8 cellular contexts compared by ENCODE assay signal in genomic region chr3:158097571-158098553, GRCh38. TPM values are rescaled to one million over a fixed set of nuclear protein-coding genes. Genes with fewer than 3 reads are reported as not detected.
A peak's percentile ranks its signal among the peaks of the same experiment; 100 is the strongest.
DNase-seq lines count a peak whose midpoint lies in the region; ATAC-seq and TF ChIP-seq lines count a peak whose summit lies in the region.

No MANE protein-coding gene starts in this region.

- H3K27ac Mint-ChIP-seq in activated CD4-positive, alpha-beta memory T cell treated with anti-CD3 and anti-CD28 coated beads, Interleukin-2, amount 10 ng/mL, durations not matched to agents 7 days and 5 days, result peak overlapping the region; percentile 19
- H3K27ac Mint-ChIP-seq in endothelial cell (ENCODE audit: unreplicated experiment) (no peak overlapping the region), natural killer cell (peak overlapping the region; percentile 10 to 64)

- 15 to 39% methylated on average over 39 to 62 of the region's 68 CpGs for WGBS in tibial nerve, 2 donors

- POLR2A ChIA-PET in activated CD4-positive, alpha-beta memory T cell treated with anti-CD3 and anti-CD28 coated beads, Interleukin-2, amount 10 ng/mL, durations not matched to agents 7 days and 5 days (lab: Charles Lee), result interaction anchor here (5.0 kb wide), 1 partner anchor 11 kb away, joined by 27 read pairs; the partner anchor contains the start of gene RSRC1

- H3K4me1 ChIP-seq in tibial nerve, result peaks cover 0 to 29% (median 10%) of the 10 kb centered on the region in 4 donors

- peak; percentile 25 for DNase-seq in NCI-H2227 treated with DMSO at 0.1 percent for 48 hours (lab: John Stamatoyannopoulos, UW)
- DNase-seq in activated CD4-positive, alpha-beta memory T cell treated with anti-CD3 and anti-CD28 coated beads, Interleukin-2, amount 10 ng/mL, durations not matched to agents 7 days and 5 days, result peak; percentile 80
- DNase-seq in endothelial cell (ENCODE audit: low spot score), result peak; percentile 83
- DNase-seq in natural killer cell, result peak; percentile 68
- no peak for DNase-seq in tibial nerve (ENCODE audit: low spot score in 2 of 2)
- DNase-seq in NCI-H1436 (lab: John Stamatoyannopoulos, UW), result no peak

- TF ChIP-seq POLR2A in tibial nerve (IDR thresholded peaks at IDR 0.05), result no peak

- H3K4me3 ChIP-seq in tibial nerve, result peak overlapping the region; percentile 9 to 45 (median 35)

- peak in 1 of 2 donors; percentile 7 for TF ChIP-seq EP300 in tibial nerve (IDR thresholded peaks at IDR 0.05)

- no peaks in the 10 kb centered on the region for H3K9me3 ChIP-seq in tibial nerve

- peak; percentile 82 for ATAC-seq in GM18508 (IDR thresholded peaks at IDR 0.05; ENCODE audit: insufficient read depth, unreplicated experiment)
- ATAC-seq in HG02970 (IDR thresholded peaks at IDR 0.05; ENCODE audit: low FRiP score, unreplicated experiment), result peak; percentile 96
- peak; percentile 91 to 93 (median 93) for ATAC-seq in natural killer cell

- peaks cover 92% of the 10 kb centered on the region for H3K27me3 Mint-ChIP-seq in activated CD4-positive, alpha-beta memory T cell treated with anti-CD3 and anti-CD28 coated beads, Interleukin-2, amount 10 ng/mL, durations not matched to agents 7 days and 5 days
- H3K27me3 Mint-ChIP-seq in endothelial cell (ENCODE audit: unreplicated experiment), result peaks cover 17% of the 10 kb centered on the region
- peaks cover 69 to 88% of the 10 kb centered on the region in 2 donors for H3K27me3 Mint-ChIP-seq in natural killer cell (ENCODE audit: low read depth in 2 of 2)

- H3K36me3 Mint-ChIP-seq in activated CD4-positive, alpha-beta memory T cell treated with anti-CD3 and anti-CD28 coated beads, Interleukin-2, amount 10 ng/mL, durations not matched to agents 7 days and 5 days (ENCODE audit: low read depth), result peaks cover 12% of the 10 kb centered on the region
- H3K36me3 Mint-ChIP-seq in endothelial cell (ENCODE audit: low read depth, unreplicated experiment) (no peaks in the 10 kb centered on the region), natural killer cell (no peaks in the 10 kb centered on the region)

- H3K4me1 Mint-ChIP-seq in activated CD4-positive, alpha-beta memory T cell treated with anti-CD3 and anti-CD28 coated beads, Interleukin-2, amount 10 ng/mL, durations not matched to agents 7 days and 5 days, result peaks cover 21% of the 10 kb centered on the region
- H3K4me1 Mint-ChIP-seq in endothelial cell (ENCODE audit: unreplicated experiment), result peaks cover 9% of the 10 kb centered on the region
- H3K4me1 Mint-ChIP-seq in natural killer cell, result peaks cover 16 to 27% of the 10 kb centered on the region in 2 donors

- H3K36me3 ChIP-seq in tibial nerve, result no peaks in the 10 kb centered on the region

- H3K27ac ChIP-seq in tibial nerve, result peak overlapping the region in 1 of 4 donors; percentile 53

- peak overlapping the region; percentile 84 for H3K4me3 Mint-ChIP-seq in activated CD4-positive, alpha-beta memory T cell treated with anti-CD3 and anti-CD28 coated beads, Interleukin-2, amount 10 ng/mL, durations not matched to agents 7 days and 5 days
- H3K4me3 Mint-ChIP-seq in endothelial cell (ENCODE audit: unreplicated experiment) (peak overlapping the region; percentile 89), natural killer cell (peak overlapping the region; percentile 86)

- TF ChIP-seq CTCF in endothelial cell (IDR thresholded peaks at IDR 0.05; ENCODE audit: unreplicated experiment) (no peak), natural killer cell (IDR thresholded peaks at IDR 0.05) (no peak), tibial nerve (IDR thresholded peaks at IDR 0.05) (no peak)

- H3K9me3 Mint-ChIP-seq in activated CD4-positive, alpha-beta memory T cell treated with anti-CD3 and anti-CD28 coated beads, Interleukin-2, amount 10 ng/mL, durations not matched to agents 7 days and 5 days, result no peaks in the 10 kb centered on the region
- H3K9me3 Mint-ChIP-seq in endothelial cell (ENCODE audit: unreplicated experiment) (no peaks in the 10 kb centered on the region), natural killer cell (no peaks in the 10 kb centered on the region)

- intact Hi-C loops in natural killer cell (cut with micrococcal nuclease), result no loop called here

- CTCF ChIA-PET in activated CD4-positive, alpha-beta memory T cell treated with anti-CD3 and anti-CD28 coated beads, Interleukin-2, amount 10 ng/mL, durations not matched to agents 7 days and 5 days (lab: Charles Lee), result interaction anchor here (0.6 to 1.4 kb wide), 2 partner anchors 11 to 12 kb away, joined by 3 read pairs; partner anchors contain the start of gene RSRC1

- peaks cover 0 to 99% of the 10 kb centered on the region in 2 donors for H3K27me3 ChIP-seq in tibial nerve

RNA-seq across cellular contexts. Expression of gene SHOX2, which starts 8.4 kb away (rescaled TPM):
- total RNA-seq in activated CD4-positive, alpha-beta memory T cell treated with anti-CD3 and anti-CD28 coated beads, Interleukin-2, amount 10 ng/mL, durations not matched to agents 7 days and 5 days, result not detected
- 0.54 TPM for total RNA-seq in endothelial cell (ENCODE audit: unreplicated experiment)
- total RNA-seq in natural killer cell, result not detected
- total RNA-seq in tibial nerve, result 10 to 100 TPM; 15.0 to 43.3 (median 32.0) TPM

RNA-seq across cellular contexts. Expression of gene RSRC1, which starts 12.0 kb away (rescaled TPM):
- total RNA-seq in activated CD4-positive, alpha-beta memory T cell treated with anti-CD3 and anti-CD28 coated beads, Interleukin-2, amount 10 ng/mL, durations not matched to agents 7 days and 5 days, result 10 to 100 TPM; 37.4 to 38.8 TPM
- 24.7 TPM for total RNA-seq in endothelial cell (ENCODE audit: unreplicated experiment)
- total RNA-seq in natural killer cell, result 10 to 100 TPM; 37.3 to 41.1 (median 37.6) TPM
- total RNA-seq in tibial nerve, result 10 to 100 TPM; 58.2 to 70.5 (median 68.6) TPM

Comparison
In these comparisons a context has a peak if more than half of its experiments do, and no peak if none do; other contexts are left out.
1. DNase-seq: peak in NCI-H2227 treated with DMSO at 0.1 percent for 48 hours (single experiment), activated CD4-positive, alpha-beta memory T cell treated with anti-CD3 and anti-CD28 coated beads, Interleukin-2, amount 10 ng/mL, durations not matched to agents 7 days and 5 days (single experiment), endothelial cell (single experiment) and natural killer cell (single experiment); none in tibial nerve (0 of 2) and NCI-H1436 (single experiment).
2. RNA of gene SHOX2, which starts 8.4 kb away (total RNA-seq): 15.0 to 43.3 TPM in tibial nerve; 0.54 TPM in endothelial cell (single experiment), not detected in activated CD4-positive, alpha-beta memory T cell treated with anti-CD3 and anti-CD28 coated beads, Interleukin-2, amount 10 ng/mL, durations not matched to agents 7 days and 5 days and not detected in natural killer cell; every median in the first group is over 10 times any median in the second.
3. Peak in every context shown above with its lines, with median percentiles within 50 percentile points of each other: ATAC-seq and H3K4me3 Mint-ChIP-seq.